17 cellular contexts compared by ENCODE assay signal in genomic region chr5:68544091-68544655, GRCh38.
DNase-seq lines count a peak whose midpoint lies in the region; ATAC-seq and TF ChIP-seq lines count a peak whose summit lies in the region.
"Had no signal": no experiment of that assay in that cellular context is flagged by ENCODE, and none has a peak within 500 bp of the region (broad histone marks: within the 10 kb centered on the region; RNA-seq: fewer than 3 reads in every experiment).

No MANE protein-coding gene starts in this region.

- H3K27ac ChIP-seq in breast epithelium (peak overlapping the region; percentile 12 to 55), esophagus squamous epithelium (peak overlapping the region; percentile 49 to 78 (median 63)), parathyroid adenoma (peak overlapping the region; percentile 87), vagina (peak overlapping the region; percentile 33)
- H3K27ac ChIP-seq: SJSA1 had no signal

- H3K27me3 Mint-ChIP-seq in MCF 10A (ENCODE audit: insufficient read depth, unreplicated experiment), result no peaks in the 10 kb centered on the region

- CTCF ChIA-PET in MCF 10A (lab: Yijun Ruan, JAX), result no interaction called here

- no peaks in the 10 kb centered on the region for H3K36me3 ChIP-seq in breast epithelium
- no peaks in the 10 kb centered on the region for H3K36me3 ChIP-seq in esophagus squamous epithelium
- H3K36me3 ChIP-seq in parathyroid adenoma (ENCODE audit: control insufficient read depth, insufficient read depth, low read length), result no peaks in the 10 kb centered on the region
- H3K36me3 ChIP-seq in vagina, result no peaks in the 10 kb centered on the region
- H3K36me3 ChIP-seq: BE2C, SJSA1 had no signal

- ATAC-seq in GM21515 (IDR thresholded peaks at IDR 0.05; ENCODE audit: unreplicated experiment) (no peak), HG03025 (IDR thresholded peaks at IDR 0.05; ENCODE audit: low FRiP score, unreplicated experiment) (no peak)
- ATAC-seq: CD8-positive, alpha-beta T cell had no signal

- POLR2A ChIA-PET in MCF 10A (lab: Yijun Ruan, JAX), result interaction anchor here (0.6 kb wide), 1 partner anchor 297 kb away, joined by 7 read pairs; no protein-coding TSS in a partner anchor

- no peaks in the 10 kb centered on the region for H3K4me1 ChIP-seq in breast epithelium
- peaks cover 0 to 60% (median 22%) of the 10 kb centered on the region in 3 donors for H3K4me1 ChIP-seq in esophagus squamous epithelium
- peaks cover 69% of the 10 kb centered on the region for H3K4me1 ChIP-seq in parathyroid adenoma
- H3K4me1 ChIP-seq in vagina, result peaks cover 13% of the 10 kb centered on the region
- H3K4me1 ChIP-seq: SJSA1 had no signal

- intact Hi-C loops in breast epithelium (cut with DNase I; ENCODE audit: low total_unique reads) (no loop called here), MCF 10A (cut with micrococcal nuclease) (loop anchor here (10.0 kb wide), 1 partner anchor 229 kb away; no protein-coding TSS in a partner anchor), esophagus squamous epithelium (cut with DNase I) (no loop called here), vagina (cut with DNase I) (no loop called here)

- H3K9ac ChIP-seq in parathyroid adenoma, result peak overlapping the region; percentile 12

- no peaks in the 10 kb centered on the region for H3K79me2 ChIP-seq in parathyroid adenoma

- H3K4me2 ChIP-seq in parathyroid adenoma (ENCODE audit: low read length), result peak overlapping the region; percentile 53

- no peak overlapping the region for H3K4me3 Mint-ChIP-seq in MCF 10A (ENCODE audit: unreplicated experiment)
- H3K4me3 Mint-ChIP-seq: CD8-positive, alpha-beta T cell; HFFc6 had no signal

- no peaks in the 10 kb centered on the region for H3K9me3 ChIP-seq in breast epithelium
- H3K9me3 ChIP-seq in esophagus squamous epithelium, result no peaks in the 10 kb centered on the region
- no peaks in the 10 kb centered on the region for H3K9me3 ChIP-seq in parathyroid adenoma (ENCODE audit: control insufficient read depth, low read length)
- no peaks in the 10 kb centered on the region for H3K9me3 ChIP-seq in vagina
- H3K9me3 ChIP-seq: BE2C, SJSA1 had no signal

- H3K4me3 ChIP-seq in breast epithelium, result no peak overlapping the region
- H3K4me3 ChIP-seq in esophagus squamous epithelium, result no peak overlapping the region
- H3K4me3 ChIP-seq in parathyroid adenoma (ENCODE audit: low read depth, low read length), result no peak overlapping the region
- H3K4me3 ChIP-seq in vagina, result no peak overlapping the region
- H3K4me3 ChIP-seq: SJSA1 had no signal

- no TSS peak for BruUV-seq in MCF 10A (replicated peaks; lab: Mats Ljungman, UMichigan)

- 52 to 62% methylated on average over 8 of the region's 8 CpGs for WGBS in esophagus squamous epithelium, 2 donors

- no peaks in the 10 kb centered on the region for H3K9me3 Mint-ChIP-seq in MCF 10A (ENCODE audit: unreplicated experiment)
- H3K9me3 Mint-ChIP-seq: CD8-positive, alpha-beta T cell; HFFc6 had no signal

- H3K36me3 Mint-ChIP-seq in MCF 10A (ENCODE audit: insufficient read depth, unreplicated experiment), result peaks cover under 1% of the 10 kb centered on the region
- H3K36me3 Mint-ChIP-seq: CD8-positive, alpha-beta T cell had no signal

- peak overlapping the region; percentile 57 for H2AFZ ChIP-seq in parathyroid adenoma

- no peak overlapping the region for H3K27ac Mint-ChIP-seq in MCF 10A (ENCODE audit: low read depth, unreplicated experiment)
- H3K27ac Mint-ChIP-seq: CD8-positive, alpha-beta T cell; HFFc6 had no signal

- DNase-seq in breast epithelium (ENCODE audit: low spot score in 2 of 2) (no peak), MCF 10A (ENCODE audit: unreplicated experiment) (no peak), esophagus squamous epithelium (lab: John Stamatoyannopoulos, UW) (no peak), vagina (ENCODE audit: extremely low spot score in 2 of 2) (no peak)
- no peak for DNase-seq in activated CD4-positive, alpha-beta T cell treated with anti-CD3 and anti-CD28 coated beads, Interleukin-2, amount 50 U/mL, for 4 hours
- DNase-seq: 8988T; BE2C; CD8-positive, alpha-beta T cell; DMS79 treated with DMSO at 0.1 percent for 48 hours; HFFc6; NCI-H1417 treated with DMSO at 0.1 percent for 48 hours; NCI-H1930; NK-92 treated with Interleukin-12 subunit alpha and Interleukin-12 subunit beta, amount 100 ng/mL, for 24 hours had no signal

- no peaks in the 10 kb centered on the region for H3K27me3 ChIP-seq in breast epithelium
- H3K27me3 ChIP-seq in esophagus squamous epithelium, result peaks cover 0 to 26% (median 0%) of the 10 kb centered on the region in 4 donors
- H3K27me3 ChIP-seq in parathyroid adenoma (ENCODE audit: control insufficient read depth, insufficient read depth, low read length), result no peaks in the 10 kb centered on the region
- H3K27me3 ChIP-seq in vagina, result no peaks in the 10 kb centered on the region
- H3K27me3 ChIP-seq: BE2C, SJSA1 had no signal

- H3K4me1 Mint-ChIP-seq in MCF 10A (ENCODE audit: insufficient read depth, unreplicated experiment), result peaks cover 19% of the 10 kb centered on the region

- TF ChIP-seq POLR2A in breast epithelium (IDR thresholded peaks at IDR 0.05) (no peak), esophagus squamous epithelium (IDR thresholded peaks at IDR 0.05) (no peak), vagina (IDR thresholded peaks at IDR 0.05) (no peak)

- TF ChIP-seq CTCF in breast epithelium (IDR thresholded peaks at IDR 0.05) (no peak), MCF 10A (IDR thresholded peaks at IDR 0.05; ENCODE audit: unreplicated experiment) (no peak), esophagus squamous epithelium (IDR thresholded peaks at IDR 0.05) (no peak), parathyroid adenoma (IDR thresholded peaks at IDR 0.05) (no peak), vagina (IDR thresholded peaks at IDR 0.05) (no peak)

Comparison
In these comparisons a context has a peak if more than half of its experiments do, and no peak if none do; other contexts are left out.
1. H3K27ac ChIP-seq: peak in every context shown above with its lines; median percentile 87 in parathyroid adenoma; 63 in esophagus squamous epithelium; 34 in breast epithelium; 33 in vagina.